10 cellular contexts compared by ENCODE assay signal in genomic region chr5:95924720-95925119, GRCh38. TPM values are rescaled to one million over a fixed set of nuclear protein-coding genes. Genes with fewer than 3 reads are reported as not detected.
DNase-seq lines count a peak whose midpoint lies in the region; ATAC-seq and TF ChIP-seq lines count a peak whose summit lies in the region.
"Had no signal": no experiment of that assay in that cellular context is flagged by ENCODE, and none has a peak within 500 bp of the region (broad histone marks: within the 10 kb centered on the region; RNA-seq: fewer than 3 reads in every experiment).

No MANE protein-coding gene starts in this region.

- POLR2A ChIA-PET in MCF 10A (lab: Yijun Ruan, JAX): interaction anchor here (0.7 to 3.5 kb wide), 32 partner anchors 8 to 412 kb away, joined by 3 to 43 read pairs (median 4); partner anchors contain the start of gene ELL2

- no peaks in the 10 kb centered on the region for H3K27me3 Mint-ChIP-seq in MCF 10A (ENCODE audit: insufficient read depth, unreplicated experiment)
- H3K27me3 Mint-ChIP-seq: CD4-positive, alpha-beta memory T cell; naive B cell had no signal

- H3K36me3 ChIP-seq in breast epithelium (no peaks in the 10 kb centered on the region), transverse colon (no peaks in the 10 kb centered on the region)

- H3K27me3 ChIP-seq in breast epithelium: no peaks in the 10 kb centered on the region
- H3K27me3 ChIP-seq in transverse colon: no peaks in the 10 kb centered on the region

- in situ Hi-C loops in transverse colon (cut with MboI; ENCODE audit: low pct_ligation_motif_present in 1 of 4, low pct_unique_long_range_greater_than_20kb in 1 of 4, low sequenced_read_pairs in 3 of 4): no loop called here

- no peak overlapping the region for H3K27ac ChIP-seq in breast epithelium
- H3K27ac ChIP-seq in transverse colon: peak overlapping the region in 3 of 4 donors; percentile 5 to 53 (median 16)

- H3K4me1 ChIP-seq in breast epithelium: no peaks in the 10 kb centered on the region
- peaks cover 0 to 14% (median 10%) of the 10 kb centered on the region in 4 donors for H3K4me1 ChIP-seq in transverse colon

- TF ChIP-seq CTCF in MCF 10A (IDR thresholded peaks at IDR 0.05; ENCODE audit: unreplicated experiment): no peak
- no peak for TF ChIP-seq CTCF in breast epithelium (IDR thresholded peaks at IDR 0.05)
- no peak for TF ChIP-seq CTCF in NB4 (IDR thresholded peaks at IDR 0.05; ENCODE audit: low read depth, low read length)
- TF ChIP-seq CTCF in transverse colon (IDR thresholded peaks at IDR 0.05): no peak

- no peaks in the 10 kb centered on the region for H3K9me3 ChIP-seq in breast epithelium
- H3K9me3 ChIP-seq in transverse colon: no peaks in the 10 kb centered on the region

- H3K27ac Mint-ChIP-seq in MCF 10A (ENCODE audit: low read depth, unreplicated experiment): peak overlapping the region; percentile 87
- H3K27ac Mint-ChIP-seq: CD4-positive, alpha-beta memory T cell had no signal

- intact Hi-C loops in MCF 10A (cut with micrococcal nuclease) (loop anchor here (5.0 kb wide), 1 partner anchor 143 kb away; no protein-coding TSS in a partner anchor), breast epithelium (cut with DNase I; ENCODE audit: low total_unique reads) (no loop called here), transverse colon (cut with DNase I; ENCODE audit: low total_unique reads) (no loop called here)

- H3K9me3 Mint-ChIP-seq in MCF 10A (ENCODE audit: unreplicated experiment): no peaks in the 10 kb centered on the region
- H3K9me3 Mint-ChIP-seq: CD4-positive, alpha-beta memory T cell; naive B cell had no signal

- 10 to 42% methylated on average over 3 of the region's 3 CpGs for WGBS in transverse colon (ENCODE audit: low coverage in 1 of 2), 2 donors

- no peak for ATAC-seq in HG02759 (IDR thresholded peaks at IDR 0.05; ENCODE audit: unreplicated experiment)

- no TSS peak for BruUV-seq in MCF 10A (replicated peaks; lab: Mats Ljungman, UMichigan)

- TF ChIP-seq EP300 in transverse colon (IDR thresholded peaks at IDR 0.05; ENCODE audit: low read depth): no peak

- H3K4me3 Mint-ChIP-seq in MCF 10A (ENCODE audit: unreplicated experiment): peak overlapping the region; percentile 54
- H3K4me3 Mint-ChIP-seq: CD4-positive, alpha-beta memory T cell; naive B cell had no signal

- TF ChIP-seq POLR2A in breast epithelium (IDR thresholded peaks at IDR 0.05) (no peak), NB4 (IDR thresholded peaks at IDR 0.05; ENCODE audit: extremely low read depth, insufficient read length) (no peak), transverse colon (IDR thresholded peaks at IDR 0.05) (no peak)

- H3K4me1 Mint-ChIP-seq in MCF 10A (ENCODE audit: insufficient read depth, unreplicated experiment): peaks cover 50% of the 10 kb centered on the region

- DNase-seq in MCF 10A (ENCODE audit: unreplicated experiment) (peak; percentile 89), breast epithelium (ENCODE audit: low spot score in 2 of 2) (no peak), NB4 (ENCODE audit: low read depth) (peak; percentile 75), fibroblast of the conjunctiva (ENCODE audit: low read depth) (peak; percentile 29), transverse colon (no peak), GM19238 (ENCODE audit: insufficient read length, low spot score) (no peak), NCI-H2081 (lab: John Stamatoyannopoulos, UW) (no peak)
- DNase-seq: CD4-positive, alpha-beta memory T cell had no signal

- CTCF ChIA-PET in MCF 10A (lab: Yijun Ruan, JAX): interaction anchor here (0.7 to 1.5 kb wide), 6 partner anchors 19 to 421 kb away, joined by 3 to 4 read pairs (median 4); no protein-coding TSS in a partner anchor

- peaks cover 17% of the 10 kb centered on the region for H3K36me3 Mint-ChIP-seq in MCF 10A (ENCODE audit: insufficient read depth, unreplicated experiment)
- H3K36me3 Mint-ChIP-seq: CD4-positive, alpha-beta memory T cell; naive B cell had no signal

- H3K4me3 ChIP-seq in breast epithelium (no peak overlapping the region), NB4 (ENCODE audit: low read depth, low read length) (no peak overlapping the region), transverse colon (no peak overlapping the region)

RNA-seq across cellular contexts. Expression of gene ELL2, which starts 36.9 kb away (rescaled TPM):
- total RNA-seq in MCF 10A (2022) (144 and 147 TPM in 2 replicates), breast epithelium (100 to 1,000 TPM in 2 of 3 donors, 10 to 100 TPM in 1; 95.7 to 211 (median 168) TPM), transverse colon (10 to 100 TPM in 3 of 4 donors, 1 to 10 TPM in 1; 5.8 to 46.8 (median 19.7) TPM)

Comparison
In these comparisons a context has a peak if more than half of its experiments do, and no peak if none do; other contexts are left out.
1. DNase-seq: peak in MCF 10A (single experiment), NB4 (single experiment) and fibroblast of the conjunctiva (single experiment); none in breast epithelium (0 of 2), transverse colon (single experiment), GM19238 (single experiment) and NCI-H2081 (0 of 2).
2. H3K27ac ChIP-seq: peak in transverse colon (3 of 4); none in breast epithelium (0 of 2).